In the genomic region with DNA sequence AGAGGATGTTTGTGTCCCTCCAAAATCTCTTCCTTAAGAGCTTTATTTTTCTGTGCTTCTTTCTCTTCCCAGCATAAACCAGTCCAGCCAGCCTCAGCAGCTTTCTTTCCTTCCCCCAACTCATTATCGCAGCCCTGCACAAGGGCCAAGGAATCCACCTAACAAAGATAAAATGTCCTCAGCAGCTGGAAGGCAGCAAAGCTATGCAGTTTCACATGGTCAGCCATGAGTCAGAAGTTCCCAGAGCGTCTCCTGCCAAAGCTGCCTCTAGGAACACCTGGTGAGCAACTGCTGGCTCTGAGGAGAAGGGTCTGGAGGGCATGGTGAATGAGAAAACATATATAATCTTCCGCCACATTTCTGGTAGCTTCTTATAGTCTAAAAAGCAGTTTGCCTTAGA, we compare ENCODE assay signal across 19 cellular contexts. TPM values are rescaled to one million over a fixed set of nuclear protein-coding genes. Genes with fewer than 3 reads are reported as not detected.
DNase-seq lines count a peak whose midpoint lies in the region; ATAC-seq and TF ChIP-seq lines count a peak whose summit lies in the region.
"Had no signal": no experiment of that assay in that cellular context is flagged by ENCODE, and none has a peak within 500 bp of the region (broad histone marks: within the 10 kb centered on the region; RNA-seq: fewer than 3 reads in every experiment).

No MANE protein-coding gene starts in this region.

- peak overlapping the region; percentile 17 for H3K27ac Mint-ChIP-seq in mesothelial cell of epicardium
- H3K27ac Mint-ChIP-seq: activated T-cell treated with anti-CD3 and anti-CD28 coated beads, Interleukin-2, amount 50 U/mL, for 72 hours; B cell had no signal

- DNase-seq in Daoy (ENCODE audit: low read depth) (peak; percentile 24), OCI-M1 (lab: John Stamatoyannopoulos, UW) (peak; percentile 76), choroid plexus epithelial cell (ENCODE audit: low read depth) (peak; percentile 76), mesothelial cell of epicardium (ENCODE audit: low spot score in 2 of 2, unreplicated experiment in 2 of 2) (no peak), NCI-H774 (lab: John Stamatoyannopoulos, UW) (no peak), NCI-H1417 treated with DMSO at 0.1 percent for 48 hours (lab: John Stamatoyannopoulos, UW) (no peak), RWPE1 (ENCODE audit: low spot score) (no peak)
- DNase-seq: activated CD4-positive, alpha-beta T cell treated with anti-CD3 and anti-CD28 coated beads, Interleukin-2, amount 50 U/mL, for 4 hours; activated T-cell treated with anti-CD3 and anti-CD28 coated beads, Interleukin-2, amount 50 U/mL, for 72 hours; amygdala; DMS 273 treated with DMSO at 0.1 percent for 48 hours; mucosa of descending colon; NCI-H2081 treated with DMSO at 0.1 percent for 48 hours; SIG-M5; stimulated activated CD4-positive, alpha-beta T cell treated with anti-CD3 and anti-CD28 coated beads, Interleukin-15, amount 100 ng/mL, for 24 hours; substantia nigra; T1000 had no signal

- H3K36me3 Mint-ChIP-seq in mesothelial cell of epicardium = no peaks in the 10 kb centered on the region

- TF ChIP-seq CTCF in choroid plexus epithelial cell (conservative IDR thresholded peaks at IDR 0.05; ENCODE audit: low read depth, low read length) (no peak), mesothelial cell of epicardium (IDR thresholded peaks at IDR 0.05; ENCODE audit: unreplicated experiment) (no peak), RWPE1 (conservative IDR thresholded peaks at IDR 0.05; ENCODE audit: low read depth) (no peak)

- no peak for ATAC-seq in GM21528 (IDR thresholded peaks at IDR 0.05; ENCODE audit: low FRiP score, unreplicated experiment)
- ATAC-seq: activated T-cell treated with anti-CD3 and anti-CD28 coated beads, Interleukin-2, amount 50 U/mL, for 72 hours; mucosa of descending colon had no signal

- H3K4me3 ChIP-seq in choroid plexus epithelial cell (ENCODE audit: low read depth, low read length) = no peak overlapping the region
- H3K4me3 ChIP-seq: mucosa of descending colon had no signal

- CTCF ChIA-PET in RWPE1 (lab: Yijun Ruan, JAX) = interaction anchor here (0.6 kb wide), 1 partner anchor 160 kb away, joined by 3 read pairs; no protein-coding TSS in a partner anchor

- POLR2A ChIA-PET in RWPE1 (lab: Yijun Ruan, JAX; ENCODE audit: low non-redundant PET) = no interaction called here

- peaks cover 8% of the 10 kb centered on the region for H3K4me1 Mint-ChIP-seq in mesothelial cell of epicardium
- H3K4me1 Mint-ChIP-seq: B cell had no signal

- H3K27me3 Mint-ChIP-seq in mesothelial cell of epicardium (ENCODE audit: low read depth) = peaks cover 18% of the 10 kb centered on the region

- H3K4me3 Mint-ChIP-seq in mesothelial cell of epicardium = no peak overlapping the region
- H3K4me3 Mint-ChIP-seq: activated T-cell treated with anti-CD3 and anti-CD28 coated beads, Interleukin-2, amount 50 U/mL, for 72 hours; B cell had no signal

- H3K27ac ChIP-seq in RWPE1 = no peak overlapping the region

- H3K9me3 Mint-ChIP-seq in mesothelial cell of epicardium = no peaks in the 10 kb centered on the region
- H3K9me3 Mint-ChIP-seq: activated T-cell treated with anti-CD3 and anti-CD28 coated beads, Interleukin-2, amount 50 U/mL, for 72 hours had no signal

RNA-seq across cellular contexts. Expression of gene HMGXB4, which starts 45.3 kb away (rescaled TPM):
- total RNA-seq in Daoy (2014; rRNA removed; shearing (Covaris generic)) = 10.3 and 11.0 TPM in 2 replicates
- total RNA-seq in mesothelial cell of epicardium = 35.4 to 38.2 TPM (median 36.6 TPM) in 3 replicates

Comparison
In these comparisons a context has a peak if more than half of its experiments do, and no peak if none do; other contexts are left out.
1. DNase-seq: peak in Daoy (single experiment), OCI-M1 (single experiment) and choroid plexus epithelial cell (single experiment); none in mesothelial cell of epicardium (0 of 2), NCI-H774 (single experiment), NCI-H1417 treated with DMSO at 0.1 percent for 48 hours (single experiment) and RWPE1 (single experiment).